In the genomic region with DNA sequence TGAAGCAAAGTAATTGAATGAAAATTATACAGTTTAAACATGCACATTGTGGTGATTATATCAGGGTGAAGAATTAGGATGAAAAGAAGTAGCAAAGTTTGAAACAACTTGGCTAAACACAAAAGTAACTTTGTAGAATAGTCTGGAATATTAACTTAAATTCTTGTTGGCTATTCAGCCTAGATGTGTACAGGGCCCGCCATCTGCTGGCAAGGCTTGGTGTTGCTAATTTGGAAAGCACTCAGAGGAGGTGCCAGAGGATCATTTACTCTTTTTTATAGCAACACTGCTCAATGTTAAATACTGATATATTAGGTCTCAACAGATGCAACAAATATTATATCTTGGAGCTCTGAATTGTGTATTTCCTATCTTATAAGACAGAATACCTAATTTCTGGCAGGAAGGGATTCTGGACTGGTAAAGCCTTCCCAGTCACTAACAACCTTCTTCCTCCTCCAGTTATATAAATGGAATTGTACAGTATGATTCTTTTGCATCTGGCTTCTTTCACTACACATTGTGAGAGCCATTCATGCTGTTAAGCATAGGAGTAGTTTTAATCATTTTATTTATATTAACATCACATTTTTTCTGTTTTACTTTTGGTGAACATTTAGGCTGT, we compare ENCODE assay signal across 8 cellular contexts. TPM values are rescaled to one million over a fixed set of nuclear protein-coding genes. Genes with fewer than 3 reads are reported as not detected.
A peak's percentile ranks its signal among the peaks of the same experiment; 100 is the strongest.
DNase-seq lines count a peak whose midpoint lies in the region; ATAC-seq lines count a peak whose summit lies in the region.

No MANE protein-coding gene starts in this region.

- H3K27ac Mint-ChIP-seq in activated CD4-positive, alpha-beta memory T cell treated with anti-CD3 and anti-CD28 coated beads for 36 hours: no peak overlapping the region

- peaks cover 3% of the 10 kb centered on the region for H3K36me3 Mint-ChIP-seq in activated CD4-positive, alpha-beta memory T cell treated with anti-CD3 and anti-CD28 coated beads for 36 hours

- H3K27me3 Mint-ChIP-seq in activated CD4-positive, alpha-beta memory T cell treated with anti-CD3 and anti-CD28 coated beads for 36 hours: peaks cover 7% of the 10 kb centered on the region

- no peak overlapping the region for H3K4me3 Mint-ChIP-seq in activated CD4-positive, alpha-beta memory T cell treated with anti-CD3 and anti-CD28 coated beads for 36 hours

- H3K4me1 Mint-ChIP-seq in activated CD4-positive, alpha-beta memory T cell treated with anti-CD3 and anti-CD28 coated beads for 36 hours (ENCODE audit: low read depth): no peaks in the 10 kb centered on the region

- intact Hi-C loops in activated CD4-positive, alpha-beta memory T cell treated with anti-CD3 and anti-CD28 coated beads for 36 hours (cut with micrococcal nuclease): loop anchor here (1.0 kb wide), 1 partner anchor 108 kb away; the partner anchor contains the start of gene SYNM

- DNase-seq in NCI-H446 (lab: John Stamatoyannopoulos, UW) (peak; percentile 12 to 59), NCI-H446 treated with DMSO at 0.1 percent for 48 hours (lab: John Stamatoyannopoulos, UW) (no peak), NCI-H510A (lab: John Stamatoyannopoulos, UW) (peak; percentile 4), medulla oblongata (ENCODE audit: extremely low spot score) (peak; percentile 89)
- peak; percentile 77 for DNase-seq in activated CD4-positive, alpha-beta memory T cell treated with anti-CD3 and anti-CD28 coated beads for 36 hours
- DNase-seq in effector CD4-positive, alpha-beta T cell: peak; percentile 37
- peak; percentile 7 for DNase-seq in stimulated activated CD8-positive, alpha-beta memory T cell treated with anti-CD3 and anti-CD28 coated beads, Interleukin-12 subunit alpha, Interleukin-12 subunit beta, amount 100 ng/mL, for 4 hours (ENCODE audit: low read depth)

- peak; percentile 60 for ATAC-seq in HG03066 (IDR thresholded peaks at IDR 0.05; ENCODE audit: low read depth, unreplicated experiment)

- no peaks in the 10 kb centered on the region for H3K9me3 Mint-ChIP-seq in activated CD4-positive, alpha-beta memory T cell treated with anti-CD3 and anti-CD28 coated beads for 36 hours

- CTCF ChIA-PET in activated CD4-positive, alpha-beta memory T cell treated with anti-CD3 and anti-CD28 coated beads for 36 hours (lab: Charles Lee): interaction anchor here (0.6 to 4.2 kb wide), 9 partner anchors 12 to 491 kb away, joined by 3 to 35 read pairs (median 4); partner anchors contain the start of gene SYNM

- POLR2A ChIA-PET in activated CD4-positive, alpha-beta memory T cell treated with anti-CD3 and anti-CD28 coated beads for 36 hours (lab: Charles Lee): no interaction called here

RNA-seq across cellular contexts. Expression of gene TTC23, which starts 36.1 kb away (rescaled TPM):
- total RNA-seq in activated CD4-positive, alpha-beta memory T cell treated with anti-CD3 and anti-CD28 coated beads for 36 hours: 1 to 10 TPM; 2.8 to 4.1 TPM

RNA-seq across cellular contexts. Expression of gene LRRC28, which starts 38.0 kb away (rescaled TPM):
- 10 to 100 TPM; 21.5 to 22.6 TPM for total RNA-seq in activated CD4-positive, alpha-beta memory T cell treated with anti-CD3 and anti-CD28 coated beads for 36 hours
